ENCODE assay signal across 26 cellular contexts in genomic region chr1:113934511-113935055, GRCh38. TPM values are rescaled to one million over a fixed set of nuclear protein-coding genes. Genes with fewer than 3 reads are reported as not detected.
DNase-seq lines count a peak whose midpoint lies in the region; ATAC-seq and TF ChIP-seq lines count a peak whose summit lies in the region.
"Had no signal": no experiment of that assay in that cellular context is flagged by ENCODE, and none has a peak within 500 bp of the region (broad histone marks: within the 10 kb centered on the region; RNA-seq: fewer than 3 reads in every experiment).

No MANE protein-coding gene starts in this region.

- H4K20me1 ChIP-seq in MM.1S (ENCODE audit: insufficient read depth, low read length) = no peaks in the 10 kb centered on the region
- peaks cover 27% of the 10 kb centered on the region for H4K20me1 ChIP-seq in OCI-LY7 (ENCODE audit: insufficient read depth, low read length)

- H3K9ac ChIP-seq in MM.1S (ENCODE audit: low read length) = no peak overlapping the region
- H3K9ac ChIP-seq: BLaER1 treated with 17β-estradiol and CSF1 and Interleukin-3, amounts not matched to agents 10 nM and 100 nM; KMS-11; parathyroid adenoma had no signal

- no peaks in the 10 kb centered on the region for H3K9me3 Mint-ChIP-seq in activated T-cell treated with anti-CD3 and anti-CD28 coated beads, Interleukin-2, amount 50 U/mL, for 24 hours
- no peaks in the 10 kb centered on the region for H3K9me3 Mint-ChIP-seq in CD8-positive, alpha-beta T cell
- no peaks in the 10 kb centered on the region for H3K9me3 Mint-ChIP-seq in activated naive CD8-positive, alpha-beta T cell (ENCODE audit: low read depth)
- H3K9me3 Mint-ChIP-seq in natural killer cell treated with Interleukin-12 subunit alpha and Interleukin-12 subunit beta and Interleukin-15 and Interleukin-18, amount 100 ng/mL, for 72 hours = no peaks in the 10 kb centered on the region
- H3K9me3 Mint-ChIP-seq: dendritic cell treated with granulocyte-macrophage colony-stimulating factor and Interleukin-4, amounts not matched to agents 40 ng/mL and 50 ng/mL, for 4 days had no signal

- POLR2A ChIA-PET in CD8-positive, alpha-beta T cell (lab: Charles Lee) = interaction anchor here (0.6 to 3.5 kb wide), 2 partner anchors 12 to 32 kb away, joined by 3 to 13 read pairs; no protein-coding TSS in a partner anchor
- POLR2A ChIA-PET in OCI-LY7 (lab: Charles Lee) = interaction anchor here (0.6 to 2.2 kb wide), 9 partner anchors 10 to 443 kb away, joined by 3 to 17 read pairs (median 4); no protein-coding TSS in a partner anchor

- no peak for ATAC-seq in CD8-positive, alpha-beta T cell
- ATAC-seq in natural killer cell treated with Interleukin-12 subunit alpha and Interleukin-12 subunit beta and Interleukin-15 and Interleukin-18, amount 100 ng/mL, for 72 hours = no peak
- ATAC-seq in HG02970 (IDR thresholded peaks at IDR 0.05; ENCODE audit: low FRiP score, unreplicated experiment) = no peak
- ATAC-seq: HCT116, upper lobe of right lung had no signal

- peaks cover 13% of the 10 kb centered on the region for H3F3A ChIP-seq in MM.1S (ENCODE audit: insufficient read depth, low read length)

- H3K4me3 Mint-ChIP-seq in activated T-cell treated with anti-CD3 and anti-CD28 coated beads, Interleukin-2, amount 50 U/mL, for 24 hours = no peak overlapping the region
- H3K4me3 Mint-ChIP-seq in CD8-positive, alpha-beta T cell = peak overlapping the region; percentile 89
- H3K4me3 Mint-ChIP-seq in activated naive CD8-positive, alpha-beta T cell = peak overlapping the region; percentile 95
- H3K4me3 Mint-ChIP-seq in natural killer cell treated with Interleukin-12 subunit alpha and Interleukin-12 subunit beta and Interleukin-15 and Interleukin-18, amount 100 ng/mL, for 72 hours = peak overlapping the region; percentile 95
- H3K4me3 Mint-ChIP-seq: dendritic cell treated with granulocyte-macrophage colony-stimulating factor and Interleukin-4, amounts not matched to agents 40 ng/mL and 50 ng/mL, for 4 days had no signal

- TF ChIP-seq CTCF in CD8-positive, alpha-beta T cell (IDR thresholded peaks at IDR 0.05) = no peak
- TF ChIP-seq CTCF in MM.1S (IDR thresholded peaks at IDR 0.05; ENCODE audit: low read length) (no peak), OCI-LY7 (conservative IDR thresholded peaks at IDR 0.05; ENCODE audit: low read length) (no peak)

- H3K4me3 ChIP-seq in CD8-positive, alpha-beta T cell (ENCODE audit: low read depth, low read length) = no peak overlapping the region
- H3K4me3 ChIP-seq in MM.1S (ENCODE audit: low read length) = no peak overlapping the region
- H3K4me3 ChIP-seq in OCI-LY7 (ENCODE audit: low read depth, low read length, poor library complexity, severe bottlenecking) = no peak overlapping the region
- H3K4me3 ChIP-seq: ascending aorta; BLaER1 treated with 17β-estradiol and CSF1 and Interleukin-3, amounts not matched to agents 10 nM and 100 nM; esophagus squamous epithelium; lung; right atrium auricular region; smooth muscle cell; upper lobe of right lung had no signal

- H2AFZ ChIP-seq in MM.1S (ENCODE audit: low read length) (no peak overlapping the region), OCI-LY7 (ENCODE audit: low read length) (no peak overlapping the region)
- H2AFZ ChIP-seq: parathyroid adenoma had no signal

- CTCF ChIA-PET in CD8-positive, alpha-beta T cell (lab: Charles Lee) = interaction anchor here (1.6 to 1.8 kb wide), 2 partner anchors 28 to 29 kb away, joined by 4 to 6 read pairs; no protein-coding TSS in a partner anchor
- CTCF ChIA-PET in OCI-LY7 (lab: Charles Lee; ENCODE audit: unreplicated experiment) = no interaction called here

- H3K4me1 Mint-ChIP-seq in activated T-cell treated with anti-CD3 and anti-CD28 coated beads, Interleukin-2, amount 50 U/mL, for 24 hours (ENCODE audit: low read depth) = peaks cover 87% of the 10 kb centered on the region
- peaks cover 84% of the 10 kb centered on the region for H3K4me1 Mint-ChIP-seq in CD8-positive, alpha-beta T cell (ENCODE audit: low read depth)
- peaks cover 88% of the 10 kb centered on the region for H3K4me1 Mint-ChIP-seq in activated naive CD8-positive, alpha-beta T cell (ENCODE audit: low read depth)
- peaks cover 71 to 83% of the 10 kb centered on the region in 2 donors for H3K4me1 Mint-ChIP-seq in natural killer cell treated with Interleukin-12 subunit alpha and Interleukin-12 subunit beta and Interleukin-15 and Interleukin-18, amount 100 ng/mL, for 72 hours (ENCODE audit: low read depth in 2 of 2)

- no peaks in the 10 kb centered on the region for H3K27me3 ChIP-seq in CD8-positive, alpha-beta T cell (ENCODE audit: insufficient read depth, low read length)
- H3K27me3 ChIP-seq in MM.1S (replicated peaks; ENCODE audit: insufficient read depth, low read length) = no peaks in the 10 kb centered on the region
- H3K27me3 ChIP-seq: ascending aorta; BLaER1 treated with 17β-estradiol and CSF1 and Interleukin-3, amounts not matched to agents 10 nM and 100 nM; esophagus squamous epithelium; right atrium auricular region; upper lobe of right lung had no signal

- no peak overlapping the region for H3K27ac ChIP-seq in CD8-positive, alpha-beta T cell (ENCODE audit: low read depth, low read length)
- H3K27ac ChIP-seq in MM.1S (ENCODE audit: low read length) = no peak overlapping the region
- H3K27ac ChIP-seq in OCI-LY7 (ENCODE audit: low read depth, low read length, poor library complexity, severe bottlenecking) = no peak overlapping the region
- H3K27ac ChIP-seq: ascending aorta; BLaER1 treated with 17β-estradiol and CSF1 and Interleukin-3, amounts not matched to agents 10 nM and 100 nM; esophagus squamous epithelium; parathyroid adenoma; right atrium auricular region; upper lobe of right lung had no signal

- no peaks in the 10 kb centered on the region for H3K9me3 ChIP-seq in CD8-positive, alpha-beta T cell (ENCODE audit: low read length)
- H3K9me3 ChIP-seq in MM.1S (replicated peaks; ENCODE audit: insufficient read depth, low read length) = no peaks in the 10 kb centered on the region
- no peaks in the 10 kb centered on the region; the same call in 1 of the 2 replicates for H3K9me3 ChIP-seq in OCI-LY7 (ENCODE audit: low read length)
- H3K9me3 ChIP-seq: ascending aorta, esophagus squamous epithelium, right atrium auricular region, upper lobe of right lung had no signal

- peaks cover 42% of the 10 kb centered on the region for H3K36me3 Mint-ChIP-seq in activated T-cell treated with anti-CD3 and anti-CD28 coated beads, Interleukin-2, amount 50 U/mL, for 24 hours (ENCODE audit: low read depth)
- peaks cover 46% of the 10 kb centered on the region for H3K36me3 Mint-ChIP-seq in CD8-positive, alpha-beta T cell
- no peaks in the 10 kb centered on the region for H3K36me3 Mint-ChIP-seq in activated naive CD8-positive, alpha-beta T cell
- H3K36me3 Mint-ChIP-seq in natural killer cell treated with Interleukin-12 subunit alpha and Interleukin-12 subunit beta and Interleukin-15 and Interleukin-18, amount 100 ng/mL, for 72 hours = peaks cover 22% of the 10 kb centered on the region

- H3K4me2 ChIP-seq in MM.1S (ENCODE audit: low read depth, low read length) (no peak overlapping the region), OCI-LY7 (ENCODE audit: low read length) (no peak overlapping the region)
- H3K4me2 ChIP-seq: smooth muscle cell had no signal

- peak overlapping the region; percentile 98 for H3K27ac Mint-ChIP-seq in activated T-cell treated with anti-CD3 and anti-CD28 coated beads, Interleukin-2, amount 50 U/mL, for 24 hours
- peak overlapping the region; percentile 98 for H3K27ac Mint-ChIP-seq in CD8-positive, alpha-beta T cell
- peak overlapping the region; percentile 93 for H3K27ac Mint-ChIP-seq in activated naive CD8-positive, alpha-beta T cell
- peak overlapping the region; percentile 82 to 97 for H3K27ac Mint-ChIP-seq in natural killer cell treated with Interleukin-12 subunit alpha and Interleukin-12 subunit beta and Interleukin-15 and Interleukin-18, amount 100 ng/mL, for 72 hours

- H3K36me3 ChIP-seq in CD8-positive, alpha-beta T cell (ENCODE audit: insufficient read depth, low read length) = no peaks in the 10 kb centered on the region
- H3K36me3 ChIP-seq in MM.1S (replicated peaks; ENCODE audit: insufficient read depth, low read length) (no peaks in the 10 kb centered on the region), OCI-LY7 (ENCODE audit: insufficient read depth, low read length) (peaks cover 16% of the 10 kb centered on the region)
- H3K36me3 ChIP-seq: ascending aorta, esophagus squamous epithelium, right atrium auricular region, upper lobe of right lung had no signal

- H3K27me3 Mint-ChIP-seq in activated T-cell treated with anti-CD3 and anti-CD28 coated beads, Interleukin-2, amount 50 U/mL, for 24 hours = no peaks in the 10 kb centered on the region
- H3K27me3 Mint-ChIP-seq in CD8-positive, alpha-beta T cell (ENCODE audit: low read depth) = no peaks in the 10 kb centered on the region
- no peaks in the 10 kb centered on the region for H3K27me3 Mint-ChIP-seq in activated naive CD8-positive, alpha-beta T cell
- H3K27me3 Mint-ChIP-seq in natural killer cell treated with Interleukin-12 subunit alpha and Interleukin-12 subunit beta and Interleukin-15 and Interleukin-18, amount 100 ng/mL, for 72 hours = no peaks in the 10 kb centered on the region
- H3K27me3 Mint-ChIP-seq: dendritic cell treated with granulocyte-macrophage colony-stimulating factor and Interleukin-4, amounts not matched to agents 40 ng/mL and 50 ng/mL, for 4 days had no signal

- H3K79me2 ChIP-seq in MM.1S (ENCODE audit: low read length) (peaks cover 100% of the 10 kb centered on the region), OCI-LY7 (ENCODE audit: insufficient read depth, low read depth, low read length) (peaks cover 99% of the 10 kb centered on the region)

- peaks cover 81% of the 10 kb centered on the region for H3K4me1 ChIP-seq in CD8-positive, alpha-beta T cell (ENCODE audit: insufficient read depth, low read length)
- H3K4me1 ChIP-seq in MM.1S (ENCODE audit: low read length) = peaks cover 26% of the 10 kb centered on the region; the same call in 1 of the 2 replicates
- peaks cover 75% of the 10 kb centered on the region for H3K4me1 ChIP-seq in OCI-LY7 (ENCODE audit: insufficient read depth, low read length, poor library complexity, severe bottlenecking)

- DNase-seq in activated T-cell treated with anti-CD3 and anti-CD28 coated beads, Interleukin-2, amount 50 U/mL, for 24 hours = no peak
- no peak for DNase-seq in activated T-cell treated with anti-CD3 and anti-CD28 coated beads, Interleukin-2, amount 50 U/mL, for 48 hours
- DNase-seq in CD8-positive, alpha-beta T cell = no peak
- DNase-seq in natural killer cell treated with Interleukin-12 subunit alpha and Interleukin-12 subunit beta and Interleukin-15 and Interleukin-18, amount 100 ng/mL, for 72 hours (ENCODE audit: low spot score) = no peak
- DNase-seq in MM.1S (no peak), OCI-LY7 (ENCODE audit: low spot score) (no peak)
- DNase-seq: ACHN; activated gamma-delta T cell treated with Interleukin-2 at 50 U/mL for 16 hours; esophagus squamous epithelium; foreskin melanocyte; NCI-H510A; OCI-M1; stimulated activated CD4-positive, alpha-beta T cell treated with anti-CD3 and anti-CD28 coated beads, Interleukin-2, amount 100 ng/mL, for 24 hours; upper lobe of right lung had no signal

- no TSS peak for BruUV-seq in OCI-LY7 (replicated peaks; lab: Mats Ljungman, UMichigan)

- intact Hi-C loops in CD8-positive, alpha-beta T cell (cut with DNase I, micrococcal nuclease) = loop anchor here in 1 of 2 experiments (1.0 to 10.0 kb wide), 3 partner anchors 13 to 1310 kb away; partner anchors contain the start of gene CSDE1
- intact Hi-C loops in OCI-LY7 (cut with micrococcal nuclease; ENCODE audit: unreplicated experiment) = no loop called here

- H3K9me2 ChIP-seq in MM.1S (replicated peaks; ENCODE audit: insufficient read depth, low read length) = no peaks in the 10 kb centered on the region
- no peaks in the 10 kb centered on the region for H3K9me2 ChIP-seq in OCI-LY7 (ENCODE audit: insufficient read depth, low read length)

RNA-seq across cellular contexts. Expression of gene HIPK1, which starts 5.5 kb away (rescaled TPM):
- total RNA-seq in CD8-positive, alpha-beta T cell = 100 to 1,000 TPM; 301 to 312 TPM
- total RNA-seq in natural killer cell treated with Interleukin-12 subunit alpha and Interleukin-12 subunit beta and Interleukin-15 and Interleukin-18, amount 100 ng/mL, for 72 hours = 100 to 1,000 TPM in 1 of 2 donors, 10 to 100 TPM in 1; 80.6 to 110 TPM
- total RNA-seq in OCI-LY7 (2014; rRNA removed; shearing (Covaris generic)) = 17.3 and 20.4 TPM in 2 replicates
- 50.2 and 52.6 TPM in 2 replicates for total RNA-seq in OCI-LY7 (2022)

RNA-seq across cellular contexts. Expression of gene DCLRE1B, which starts 29.5 kb away (rescaled TPM):
- 1 to 10 TPM; 8.1 to 9.1 TPM for total RNA-seq in CD8-positive, alpha-beta T cell
- 10 to 100 TPM; 12.6 to 22.0 TPM for total RNA-seq in natural killer cell treated with Interleukin-12 subunit alpha and Interleukin-12 subunit beta and Interleukin-15 and Interleukin-18, amount 100 ng/mL, for 72 hours
- 17.3 and 20.1 TPM in 2 replicates for total RNA-seq in OCI-LY7 (2014; rRNA removed; shearing (Covaris generic))
- total RNA-seq in OCI-LY7 (2022) = 20.8 and 20.9 TPM in 2 replicates

RNA-seq across cellular contexts. Expression of gene AP4B1, which starts 30.0 kb away (rescaled TPM):
- total RNA-seq in CD8-positive, alpha-beta T cell = 10 to 100 TPM; 63.7 to 67.3 TPM
- total RNA-seq in natural killer cell treated with Interleukin-12 subunit alpha and Interleukin-12 subunit beta and Interleukin-15 and Interleukin-18, amount 100 ng/mL, for 72 hours = 10 to 100 TPM; 40.4 to 76.0 TPM
- total RNA-seq in OCI-LY7 (2014; rRNA removed; shearing (Covaris generic)) = 37.7 and 45.3 TPM in 2 replicates
- total RNA-seq in OCI-LY7 (2022) = 40.5 and 42.5 TPM in 2 replicates

RNA-seq across cellular contexts. Expression of gene OLFML3, which starts 44.7 kb away (rescaled TPM):
- under 1 TPM; 0.49 to 0.67 TPM for total RNA-seq in CD8-positive, alpha-beta T cell
- 1 to 10 TPM in 1 of 2 donors, under 1 TPM in 1; 0.59 to 1.2 TPM for total RNA-seq in natural killer cell treated with Interleukin-12 subunit alpha and Interleukin-12 subunit beta and Interleukin-15 and Interleukin-18, amount 100 ng/mL, for 72 hours
- 0.21 and 0.44 TPM in 2 replicates for total RNA-seq in OCI-LY7 (2014; rRNA removed; shearing (Covaris generic))
- 0.34 and 0.35 TPM in 2 replicates for total RNA-seq in OCI-LY7 (2022)

RNA-seq across cellular contexts. Expression of gene BCL2L15, which starts 47.2 kb away (rescaled TPM):
- total RNA-seq in CD8-positive, alpha-beta T cell = 1 to 10 TPM in 1 of 2 experiments, under 1 TPM in 1; 0.89 to 2.0 TPM
- 1 to 10 TPM; 1.3 to 3.0 TPM for total RNA-seq in natural killer cell treated with Interleukin-12 subunit alpha and Interleukin-12 subunit beta and Interleukin-15 and Interleukin-18, amount 100 ng/mL, for 72 hours
- 0.46 and 0.82 TPM in 2 replicates for total RNA-seq in OCI-LY7 (2014; rRNA removed; shearing (Covaris generic))
- 1.1 and 1.5 TPM in 2 replicates for total RNA-seq in OCI-LY7 (2022)
- total RNA-seq: ascending aorta, cardiac septum had no signal
